ENCODE assay signal across 29 cellular contexts in the genomic region with DNA sequence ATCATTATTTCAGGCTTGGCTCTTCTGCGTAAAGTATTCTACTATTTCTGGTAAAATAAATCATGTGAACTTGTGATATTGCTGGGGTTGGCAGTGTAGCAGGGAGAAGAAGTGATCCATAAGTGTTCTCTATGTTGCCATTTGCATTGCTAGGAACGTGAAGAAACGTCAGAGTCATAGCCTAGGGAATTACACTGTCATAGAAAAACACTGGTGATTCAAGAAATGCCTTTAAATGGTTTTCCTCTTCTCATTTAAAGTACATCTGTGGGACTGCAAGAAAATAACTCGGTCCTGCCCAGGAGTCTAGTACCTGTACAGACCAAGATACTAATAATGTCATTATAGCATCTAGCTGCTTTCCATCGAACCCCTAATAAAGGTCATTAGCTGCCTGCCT.
"Had no signal": no experiment of that assay in that cellular context is flagged by ENCODE, and none has a peak within 500 bp of the region (broad histone marks: within the 10 kb centered on the region; RNA-seq: fewer than 3 reads in every experiment).

No MANE protein-coding gene starts in this region.

- H3K9me3 Mint-ChIP-seq: dendritic cell treated with granulocyte-macrophage colony-stimulating factor and Interleukin-4, amounts not matched to agents 40 ng/mL and 50 ng/mL, for 4 days; endodermal cell; mesothelial cell of epicardium; naive B cell; natural killer cell treated with Interleukin-12 subunit alpha and Interleukin-12 subunit beta and Interleukin-15 and Interleukin-18, amount 100 ng/mL, for 72 hours; neural progenitor cell; stimulated activated naive B cell treated with anti-CD40 and anti-IgM and Interleukin-4, amounts not matched to agents 10 μg/mL and 1 μg/mL and 100 μg/mL, for 72 hours; stimulated activated naive CD8-positive, alpha-beta T cell treated with anti-CD3 and anti-CD28 coated beads, Interleukin-15, Interleukin-2, amounts not matched to agents 100 ng/mL and 50 ng/mL, for 24 hours had no signal

- H3K27ac Mint-ChIP-seq: dendritic cell treated with granulocyte-macrophage colony-stimulating factor and Interleukin-4, amounts not matched to agents 40 ng/mL and 50 ng/mL, for 4 days; endodermal cell; mesothelial cell of epicardium; naive B cell; natural killer cell treated with Interleukin-12 subunit alpha and Interleukin-12 subunit beta and Interleukin-15 and Interleukin-18, amount 100 ng/mL, for 72 hours; neural progenitor cell; stimulated activated naive B cell treated with anti-CD40 and anti-IgM and Interleukin-4, amounts not matched to agents 10 μg/mL and 1 μg/mL and 100 μg/mL, for 72 hours; stimulated activated naive CD8-positive, alpha-beta T cell treated with anti-CD3 and anti-CD28 coated beads, Interleukin-15, Interleukin-2, amounts not matched to agents 100 ng/mL and 50 ng/mL, for 24 hours had no signal

- DNase-seq: colonic mucosa; effector CD8-positive, alpha-beta T cell; endodermal cell; foreskin keratinocyte; heart left ventricle; kidney; mesenchymal stem cell; mucosa of descending colon; naive B cell; nucleus accumbens; ovary; posterior cingulate gyrus; psoas muscle; right cardiac atrium; spleen; stimulated activated naive B cell treated with anti-CD40 and anti-IgM and Interleukin-4, amounts not matched to agents 10 μg/mL and 1 μg/mL and 100 μg/mL, for 72 hours; transverse colon; upper lobe of right lung; uterus had no signal

- H3K79me2 ChIP-seq: hepatocyte had no signal

- H3K4me3 Mint-ChIP-seq: dendritic cell treated with granulocyte-macrophage colony-stimulating factor and Interleukin-4, amounts not matched to agents 40 ng/mL and 50 ng/mL, for 4 days; endodermal cell; mesothelial cell of epicardium; naive B cell; natural killer cell treated with Interleukin-12 subunit alpha and Interleukin-12 subunit beta and Interleukin-15 and Interleukin-18, amount 100 ng/mL, for 72 hours; neural progenitor cell; stimulated activated naive B cell treated with anti-CD40 and anti-IgM and Interleukin-4, amounts not matched to agents 10 μg/mL and 1 μg/mL and 100 μg/mL, for 72 hours; stimulated activated naive CD8-positive, alpha-beta T cell treated with anti-CD3 and anti-CD28 coated beads, Interleukin-15, Interleukin-2, amounts not matched to agents 100 ng/mL and 50 ng/mL, for 24 hours had no signal

- H3K4me3 ChIP-seq: colonic mucosa, gastroesophageal sphincter, heart left ventricle, hepatocyte, mucosa of descending colon, neural progenitor cell, ovary, psoas muscle, skin epidermis, spleen, suprapubic skin, transverse colon, upper lobe of right lung, uterus had no signal

- H3K36me3 Mint-ChIP-seq: mesothelial cell of epicardium; naive B cell; natural killer cell treated with Interleukin-12 subunit alpha and Interleukin-12 subunit beta and Interleukin-15 and Interleukin-18, amount 100 ng/mL, for 72 hours; neural progenitor cell had no signal

- H3K9me3 ChIP-seq: colonic mucosa, gastroesophageal sphincter, heart left ventricle, mucosa of descending colon, ovary, psoas muscle, spleen, suprapubic skin, transverse colon, upper lobe of right lung, uterus had no signal

- H3K27me3 ChIP-seq: colonic mucosa, foreskin keratinocyte, gastroesophageal sphincter, heart left ventricle, hepatocyte, neural progenitor cell, ovary, spleen, suprapubic skin, transverse colon, upper lobe of right lung, uterus had no signal

- H3K4me1 ChIP-seq: colonic mucosa, foreskin keratinocyte, psoas muscle, suprapubic skin, upper lobe of right lung had no signal

- H3K4me2 ChIP-seq: hepatocyte, neural progenitor cell had no signal

- H2AFZ ChIP-seq: hepatocyte, neural progenitor cell had no signal

- H3K27me3 Mint-ChIP-seq: dendritic cell treated with granulocyte-macrophage colony-stimulating factor and Interleukin-4, amounts not matched to agents 40 ng/mL and 50 ng/mL, for 4 days; naive B cell; natural killer cell treated with Interleukin-12 subunit alpha and Interleukin-12 subunit beta and Interleukin-15 and Interleukin-18, amount 100 ng/mL, for 72 hours; stimulated activated naive B cell treated with anti-CD40 and anti-IgM and Interleukin-4, amounts not matched to agents 10 μg/mL and 1 μg/mL and 100 μg/mL, for 72 hours; stimulated activated naive CD8-positive, alpha-beta T cell treated with anti-CD3 and anti-CD28 coated beads, Interleukin-15, Interleukin-2, amounts not matched to agents 100 ng/mL and 50 ng/mL, for 24 hours had no signal

- H3K27ac ChIP-seq: colonic mucosa, epithelial cell of prostate, foreskin keratinocyte, gastroesophageal sphincter, heart left ventricle, hepatocyte, neural progenitor cell, ovary, psoas muscle, skin epidermis, spleen, suprapubic skin, transverse colon, upper lobe of right lung, uterus had no signal

- H3K36me3 ChIP-seq: colonic mucosa, gastroesophageal sphincter, heart left ventricle, neural progenitor cell, ovary, spleen, suprapubic skin, transverse colon, upper lobe of right lung, uterus had no signal

- H3K9ac ChIP-seq: neural progenitor cell had no signal
